In genomic region chr1:19582318-19582717, GRCh38 we compare ENCODE assay signal across 8 cellular contexts.
DNase-seq lines count a peak whose midpoint lies in the region; FAIRE-seq and TF ChIP-seq lines count a peak whose summit lies in the region.

No MANE protein-coding gene starts in this region.

- no peaks in the 10 kb centered on the region for H3K36me3 ChIP-seq in keratinocyte (ENCODE audit: control insufficient read depth in 2 of 2, extremely low read depth in 1 of 2, insufficient read depth in 2 of 2, low read length in 2 of 2)

- TF ChIP-seq CTCF in keratinocyte (optimal IDR thresholded peaks at IDR 0.05 in 1 of 3, IDR thresholded peaks at IDR 0.05 in 1 of 3, conservative IDR thresholded peaks at IDR 0.05 in 1 of 3; ENCODE audit: extremely low read depth in 1 of 3, insufficient read depth in 2 of 3, low read length in 3 of 3), result peak; percentile 83 to 88 (median 86)

- dilution Hi-C loops in keratinocyte (cut with MboI; ENCODE audit: extremely low pct_ligation_motif_present, low sequenced_read_pairs), result no loop called here

- H3K9me3 ChIP-seq in keratinocyte (ENCODE audit: control insufficient read depth, low read depth, low read length), result no peaks in the 10 kb centered on the region

- peaks cover under 1% of the 10 kb centered on the region for H3K27me3 ChIP-seq in keratinocyte (ENCODE audit: control insufficient read depth, extremely low read depth, insufficient read depth, low read length)

- peak; percentile 69 for FAIRE-seq in keratinocyte (lab: Jason Lieb, UNC)

- no peak overlapping the region for H3K4me2 ChIP-seq in keratinocyte (ENCODE audit: control insufficient read depth, extremely low read depth, insufficient read depth, low read depth, low read length)

- no peak overlapping the region for H2AFZ ChIP-seq in keratinocyte (ENCODE audit: control insufficient read depth, low read length)

- H3K4me3 ChIP-seq in keratinocyte (ENCODE audit: control insufficient read depth in 2 of 3, extremely low read depth in 1 of 3, insufficient read depth in 2 of 3, low read depth in 1 of 3, low read length in 3 of 3), result no peak overlapping the region

- no peaks in the 10 kb centered on the region for H4K20me1 ChIP-seq in keratinocyte (ENCODE audit: control insufficient read depth, extremely low read depth, insufficient read depth, low read length)

- no peaks in the 10 kb centered on the region for H3K4me1 ChIP-seq in keratinocyte (ENCODE audit: control insufficient read depth, extremely low read depth, insufficient read depth, low read length)

- H3K79me2 ChIP-seq in keratinocyte (ENCODE audit: control insufficient read depth, insufficient read depth, low read length), result no peaks in the 10 kb centered on the region

- peak; percentile 39 for DNase-seq in CMK (ENCODE audit: low read depth)
- peak; percentile 48 for DNase-seq in HPDE6-E6E7 (ENCODE audit: extremely low spot score)
- peak; percentile 38 to 69 (median 61) for DNase-seq in T-helper 1 cell
- DNase-seq in amniotic epithelial cell (ENCODE audit: low read depth), result peak; percentile 33
- no peak for DNase-seq in keratinocyte (ENCODE audit: low read depth, low spot score)
- DNase-seq in stimulated activated CD8-positive, alpha-beta memory T cell treated with anti-CD3 and anti-CD28 coated beads, Interleukin-12 subunit alpha, Interleukin-12 subunit beta, amount 100 ng/mL, for 1 hour (ENCODE audit: low read depth), result peak; percentile 65
- DNase-seq in RKO (ENCODE audit: low spot score), result no peak
- no peak for DNase-seq in epidermal melanocyte (ENCODE audit: insufficient read length, low spot score)

- H3K9me1 ChIP-seq in keratinocyte (ENCODE audit: control insufficient read depth, extremely low read depth, insufficient read depth, low read length), result no peaks in the 10 kb centered on the region

- no peak overlapping the region for H3K27ac ChIP-seq in keratinocyte (ENCODE audit: control insufficient read depth, insufficient read depth, low read length)

- no peak overlapping the region for H3K9ac ChIP-seq in keratinocyte (ENCODE audit: control insufficient read depth, extremely low read depth, insufficient read depth, low read length)

Comparison
In these comparisons a context has a peak if more than half of its experiments do, and no peak if none do; other contexts are left out.
1. DNase-seq: peak in CMK (single experiment), HPDE6-E6E7 (single experiment), T-helper 1 cell (5 of 5), amniotic epithelial cell (single experiment) and stimulated activated CD8-positive, alpha-beta memory T cell treated with anti-CD3 and anti-CD28 coated beads, Interleukin-12 subunit alpha, Interleukin-12 subunit beta, amount 100 ng/mL, for 1 hour (single experiment); none in keratinocyte (single experiment), RKO (single experiment) and epidermal melanocyte (single experiment).